ENCODE assay signal across 10 cellular contexts in the genomic region with DNA sequence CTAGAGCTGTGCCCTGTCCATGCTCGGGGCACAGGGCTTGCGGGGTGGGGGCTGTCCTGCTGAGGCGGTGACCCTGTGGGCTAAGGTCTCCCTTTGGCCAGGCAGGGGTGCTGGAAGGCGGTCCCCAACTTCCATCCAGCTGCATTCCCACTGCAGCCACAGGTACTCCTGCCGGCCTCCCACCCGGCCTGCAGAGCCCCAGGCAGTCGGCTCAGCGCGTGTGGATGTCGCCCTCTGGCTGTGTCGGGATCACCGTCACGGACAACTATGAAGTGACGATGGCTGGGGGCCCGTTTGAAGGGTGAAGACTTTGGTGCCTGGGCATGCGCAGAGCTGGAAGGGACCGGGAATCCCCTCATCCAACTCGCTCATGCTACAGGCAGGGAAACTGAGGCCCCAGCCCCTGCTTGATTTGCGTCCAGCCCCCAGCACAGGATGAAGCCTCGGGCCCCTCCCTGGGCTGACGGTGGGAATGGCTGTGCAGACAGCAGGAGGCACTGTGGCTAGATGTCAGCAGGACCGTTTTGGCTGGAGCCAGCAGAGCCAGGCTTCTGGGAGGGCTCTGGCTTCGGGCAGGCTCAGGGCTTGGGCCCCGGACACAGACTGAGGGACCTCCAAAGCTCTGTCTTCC. TPM values are rescaled to one million over a fixed set of nuclear protein-coding genes. Genes with fewer than 3 reads are reported as not detected.
DNase-seq lines count a peak whose midpoint lies in the region; ATAC-seq, FAIRE-seq and TF ChIP-seq lines count a peak whose summit lies in the region.
"Had no signal": no experiment of that assay in that cellular context is flagged by ENCODE, and none has a peak within 500 bp of the region (broad histone marks: within the 10 kb centered on the region; RNA-seq: fewer than 3 reads in every experiment).

No MANE protein-coding gene starts in this region.

- H3K27ac ChIP-seq in brain microvascular endothelial cell: no peak overlapping the region
- no peak overlapping the region for H3K27ac ChIP-seq in liver (ENCODE audit: low read depth in 1 of 2, low read length in 2 of 2)
- no peak overlapping the region for H3K27ac ChIP-seq in small intestine (ENCODE audit: low read depth in 1 of 2, low read length in 1 of 2)

- H3K4me1 ChIP-seq in liver (ENCODE audit: control insufficient read depth in 4 of 4, insufficient read depth in 4 of 4, low read length in 3 of 4) (peaks cover 2 to 18% (median 10%) of the 10 kb centered on the region in 4 donors), small intestine (ENCODE audit: control insufficient read depth in 2 of 2, insufficient read depth in 1 of 2, low read depth in 1 of 2, low read length in 1 of 2) (no peaks in the 10 kb centered on the region)

- H3K9me3 ChIP-seq in liver (ENCODE audit: control insufficient read depth in 4 of 4, low read length in 3 of 4) (no peaks in the 10 kb centered on the region), small intestine (ENCODE audit: control insufficient read depth, low read depth) (no peaks in the 10 kb centered on the region)

- ATAC-seq in Right ventricle myocardium inferior (peak; percentile 74), HG03025 (IDR thresholded peaks at IDR 0.05; ENCODE audit: low FRiP score, unreplicated experiment) (no peak), GM19395 (IDR thresholded peaks at IDR 0.05; ENCODE audit: unreplicated experiment) (no peak)

- in situ Hi-C loops in brain microvascular endothelial cell (cut with HindIII; ENCODE audit: low pct_ligation_motif_present, low sequenced_read_pairs): no loop called here

- DNase-seq in Right ventricle myocardium inferior (ENCODE audit: missing footprints) (peak; percentile 79), cardiac septum (ENCODE audit: low spot score) (no peak), brain microvascular endothelial cell (no peak), small intestine (no peak), amniotic stem cell (lab: John Stamatoyannopoulos, UW) (no peak)
- DNase-seq: stimulated activated naive CD4-positive, alpha-beta T cell treated with Interleukin-2 at 50 U/mL for 16 hours had no signal

- intact Hi-C loops in Right ventricle myocardium inferior (cut with DNase I): no loop called here
- intact Hi-C loops in cardiac septum (cut with DNase I): loop anchor here (1.0 kb wide), 1 partner anchor 51 kb away; no protein-coding TSS in a partner anchor

- H3K9ac ChIP-seq in liver (ENCODE audit: low read depth in 1 of 2, low read length in 2 of 2): no peak overlapping the region

- H3K36me3 ChIP-seq in brain microvascular endothelial cell (replicated peaks) (no peaks in the 10 kb centered on the region), liver (ENCODE audit: control insufficient read depth in 4 of 4, insufficient read depth in 3 of 4, low read depth in 1 of 4, low read length in 3 of 4) (no peaks in the 10 kb centered on the region), small intestine (ENCODE audit: control insufficient read depth in 2 of 2, insufficient read depth in 2 of 2, low read length in 2 of 2) (no peaks in the 10 kb centered on the region)

- FAIRE-seq in small intestine (lab: Jason Lieb, UNC): no peak

- 73% methylated on average over 24 of the region's 24 CpGs for WGBS in liver
- whole genome bisulfite sequencing in small intestine, 3 donors: 46 to 62% (median 58%) methylated on average over 22 to 24 of the region's 24 CpGs

- peak; percentile 54 for TF ChIP-seq CTCF in brain microvascular endothelial cell (IDR thresholded peaks at IDR 0.05; ENCODE audit: low read depth, low read length, missing control alignments)
- peak; percentile 3 for TF ChIP-seq CTCF in liver (IDR thresholded peaks at IDR 0.05; ENCODE audit: low read depth, low read length, missing input control)

- H3K27me3 ChIP-seq in brain microvascular endothelial cell (replicated peaks) (no peaks in the 10 kb centered on the region), liver (ENCODE audit: control insufficient read depth in 4 of 4, insufficient read depth in 4 of 4, low read length in 3 of 4) (no peaks in the 10 kb centered on the region), small intestine (ENCODE audit: control insufficient read depth in 2 of 2, insufficient read depth in 2 of 2, low read length in 2 of 2) (no peaks in the 10 kb centered on the region)

- peak in 1 of 2 donors; percentile 37 for TF ChIP-seq RAD21 in liver (IDR thresholded peaks at IDR 0.05)

- no peak overlapping the region for H3K4me3 ChIP-seq in brain microvascular endothelial cell (ENCODE audit: low read depth, low read length)
- H3K4me3 ChIP-seq in liver (ENCODE audit: low read depth in 1 of 3, low read length in 3 of 3): no peak overlapping the region
- no peak overlapping the region for H3K4me3 ChIP-seq in small intestine (ENCODE audit: low read depth in 1 of 2, low read length in 2 of 2)

TF ChIP-seq in liver, 16 proteins besides CTCF, POLR2A, EP300 and RAD21:
- TF ChIP-seq YY1 (IDR thresholded peaks at IDR 0.05) (no peak), RXRA (IDR thresholded peaks at IDR 0.05) (no peak), EGR1 (IDR thresholded peaks at IDR 0.05; ENCODE audit: low read depth in 2 of 2) (no peak), FOXA1 (IDR thresholded peaks at IDR 0.05) (no peak), SP1 (IDR thresholded peaks at IDR 0.05) (no peak), HNF4G (IDR thresholded peaks at IDR 0.05) (no peak), HNF4A (conservative IDR thresholded peaks at IDR 0.05) (no peak), TAF1 (conservative IDR thresholded peaks at IDR 0.05) (no peak), GABPA (IDR thresholded peaks at IDR 0.05 in 1 of 2, conservative IDR thresholded peaks at IDR 0.05 in 1 of 2) (no peak), NR2F2 (IDR thresholded peaks at IDR 0.05) (no peak), FOXA2 (IDR thresholded peaks at IDR 0.05) (no peak), JUND (IDR thresholded peaks at IDR 0.05) (no peak)
- TF ChIP-seq, protein P1, sequence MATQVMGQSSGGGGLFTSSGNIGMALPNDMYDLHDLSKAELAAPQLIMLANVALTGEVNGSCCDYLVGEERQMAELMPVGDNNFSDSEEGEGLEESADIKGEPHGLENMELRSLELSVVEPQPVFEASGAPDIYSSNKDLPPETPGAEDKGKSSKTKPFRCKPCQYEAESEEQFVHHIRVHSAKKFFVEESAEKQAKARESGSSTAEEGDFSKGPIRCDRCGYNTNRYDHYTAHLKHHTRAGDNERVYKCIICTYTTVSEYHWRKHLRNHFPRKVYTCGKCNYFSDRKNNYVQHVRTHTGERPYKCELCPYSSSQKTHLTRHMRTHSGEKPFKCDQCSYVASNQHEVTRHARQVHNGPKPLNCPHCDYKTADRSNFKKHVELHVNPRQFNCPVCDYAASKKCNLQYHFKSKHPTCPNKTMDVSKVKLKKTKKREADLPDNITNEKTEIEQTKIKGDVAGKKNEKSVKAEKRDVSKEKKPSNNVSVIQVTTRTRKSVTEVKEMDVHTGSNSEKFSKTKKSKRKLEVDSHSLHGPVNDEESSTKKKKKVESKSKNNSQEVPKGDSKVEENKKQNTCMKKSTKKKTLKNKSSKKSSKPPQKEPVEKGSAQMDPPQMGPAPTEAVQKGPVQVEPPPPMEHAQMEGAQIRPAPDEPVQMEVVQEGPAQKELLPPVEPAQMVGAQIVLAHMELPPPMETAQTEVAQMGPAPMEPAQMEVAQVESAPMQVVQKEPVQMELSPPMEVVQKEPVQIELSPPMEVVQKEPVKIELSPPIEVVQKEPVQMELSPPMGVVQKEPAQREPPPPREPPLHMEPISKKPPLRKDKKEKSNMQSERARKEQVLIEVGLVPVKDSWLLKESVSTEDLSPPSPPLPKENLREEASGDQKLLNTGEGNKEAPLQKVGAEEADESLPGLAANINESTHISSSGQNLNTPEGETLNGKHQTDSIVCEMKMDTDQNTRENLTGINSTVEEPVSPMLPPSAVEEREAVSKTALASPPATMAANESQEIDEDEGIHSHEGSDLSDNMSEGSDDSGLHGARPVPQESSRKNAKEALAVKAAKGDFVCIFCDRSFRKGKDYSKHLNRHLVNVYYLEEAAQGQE (IDR thresholded peaks at IDR 0.05): no peak
- TF ChIP-seq, protein P2, sequence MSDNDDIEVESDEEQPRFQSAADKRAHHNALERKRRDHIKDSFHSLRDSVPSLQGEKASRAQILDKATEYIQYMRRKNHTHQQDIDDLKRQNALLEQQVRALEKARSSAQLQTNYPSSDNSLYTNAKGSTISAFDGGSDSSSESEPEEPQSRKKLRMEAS (IDR thresholded peaks at IDR 0.05): no peak
- TF ChIP-seq, protein P3, sequence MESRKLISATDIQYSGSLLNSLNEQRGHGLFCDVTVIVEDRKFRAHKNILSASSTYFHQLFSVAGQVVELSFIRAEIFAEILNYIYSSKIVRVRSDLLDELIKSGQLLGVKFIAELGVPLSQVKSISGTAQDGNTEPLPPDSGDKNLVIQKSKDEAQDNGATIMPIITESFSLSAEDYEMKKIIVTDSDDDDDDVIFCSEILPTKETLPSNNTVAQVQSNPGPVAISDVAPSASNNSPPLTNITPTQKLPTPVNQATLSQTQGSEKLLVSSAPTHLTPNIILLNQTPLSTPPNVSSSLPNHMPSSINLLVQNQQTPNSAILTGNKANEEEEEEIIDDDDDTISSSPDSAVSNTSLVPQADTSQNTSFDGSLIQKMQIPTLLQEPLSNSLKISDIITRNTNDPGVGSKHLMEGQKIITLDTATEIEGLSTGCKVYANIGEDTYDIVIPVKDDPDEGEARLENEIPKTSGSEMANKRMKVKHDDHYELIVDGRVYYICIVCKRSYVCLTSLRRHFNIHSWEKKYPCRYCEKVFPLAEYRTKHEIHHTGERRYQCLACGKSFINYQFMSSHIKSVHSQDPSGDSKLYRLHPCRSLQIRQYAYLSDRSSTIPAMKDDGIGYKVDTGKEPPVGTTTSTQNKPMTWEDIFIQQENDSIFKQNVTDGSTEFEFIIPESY (IDR thresholded peaks at IDR 0.05): no peak
- TF ChIP-seq, protein P4, sequence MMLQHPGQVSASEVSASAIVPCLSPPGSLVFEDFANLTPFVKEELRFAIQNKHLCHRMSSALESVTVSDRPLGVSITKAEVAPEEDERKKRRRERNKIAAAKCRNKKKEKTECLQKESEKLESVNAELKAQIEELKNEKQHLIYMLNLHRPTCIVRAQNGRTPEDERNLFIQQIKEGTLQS (IDR thresholded peaks at IDR 0.05): no peak

RNA-seq across cellular contexts. Expression of a gene that starts 2.3 kb away (rescaled TPM):
- total RNA-seq in Right ventricle myocardium inferior (0.32 TPM), cardiac septum (0.08 TPM), liver (10 to 100 TPM in 1 of 2 donors, 1 to 10 TPM in 1; 1.6 to 11.7 TPM)
- polyA plus RNA-seq in liver (10 to 100 TPM; 11.1 to 12.6 TPM), small intestine (10 to 100 TPM; 30.0 to 55.0 (median 37.4) TPM)
- total RNA-seq: RPMI7951 had no signal

RNA-seq across cellular contexts. Expression of a gene that starts 11.5 kb away (rescaled TPM):
- total RNA-seq in Right ventricle myocardium inferior (13.3 TPM), cardiac septum (12.1 TPM), liver (10 to 100 TPM; 10.1 to 10.3 TPM)
- polyA plus RNA-seq in liver (10 to 100 TPM; 21.2 to 22.4 TPM), small intestine (10 to 100 TPM; 67.0 to 73.1 (median 72.7) TPM)

RNA-seq across cellular contexts. Expression of a gene that starts 27.8 kb away (rescaled TPM):
- total RNA-seq in Right ventricle myocardium inferior (50.8 TPM), cardiac septum (192 TPM), liver (1 to 10 TPM; 4.4 to 8.3 TPM)
- polyA plus RNA-seq in liver (1 to 10 TPM; 1.3 to 9.3 TPM), small intestine (10 to 100 TPM; 26.1 to 34.2 (median 29.7) TPM)

RNA-seq across cellular contexts. Expression of a gene that starts 54.1 kb away (rescaled TPM):
- total RNA-seq in Right ventricle myocardium inferior (25.8 TPM), cardiac septum (54.7 TPM), liver (10 to 100 TPM; 26.8 to 34.6 TPM)
- polyA plus RNA-seq in liver (10 to 100 TPM; 14.6 to 37.9 TPM), small intestine (10 to 100 TPM; 56.5 to 83.2 (median 81.4) TPM)
